In genomic region chr12:17235996-17236395, GRCh38 we compare ENCODE assay signal across 27 cellular contexts.
"Had no signal": no experiment of that assay in that cellular context is flagged by ENCODE, and none has a peak within 500 bp of the region (broad histone marks: within the 10 kb centered on the region; RNA-seq: fewer than 3 reads in every experiment).

No MANE protein-coding gene starts in this region.

- H3K4me1 ChIP-seq: colonic mucosa, esophagus muscularis mucosa, prostate gland, right atrium auricular region, sigmoid colon, stomach, thyroid gland, vagina had no signal

- FAIRE-seq: endothelial cell of umbilical vein had no signal

- ATAC-seq: left colon; left ventricle myocardium superior; mucosa of descending colon; natural killer cell treated with Interleukin-12 subunit alpha and Interleukin-12 subunit beta and Interleukin-15 and Interleukin-18, amount 100 ng/mL, for 72 hours; stimulated activated effector memory CD8-positive, alpha-beta T cell treated with anti-CD3 and anti-CD28 coated beads, Interleukin-12 subunit alpha, Interleukin-12 subunit beta, amount 100 ng/mL, for 72 hours had no signal

- H3K27me3 ChIP-seq: colonic mucosa, esophagus muscularis mucosa, right atrium auricular region, sigmoid colon, stomach, thyroid gland, vagina had no signal

- H3K4me3 ChIP-seq: colonic mucosa, esophagus muscularis mucosa, lung, mucosa of descending colon, prostate gland, right atrium auricular region, sigmoid colon, stomach, thyroid gland, vagina had no signal

- DNase-seq: colonic mucosa; effector CD8-positive, alpha-beta T cell; foreskin melanocyte; hypothalamus; immature natural killer cell; islet precursor cell; kidney glomerular epithelial cell; left colon; left ventricle myocardium superior; mucosa of descending colon; naive B cell; nucleus accumbens; sigmoid colon; stimulated activated CD4-positive, alpha-beta T cell treated with anti-CD3 and anti-CD28 coated beads, Interleukin-2, amount 100 ng/mL, for 24 hours; stimulated activated CD4-positive, alpha-beta T cell treated with anti-CD3 and anti-CD28 coated beads, Interleukin-4, amount 100 ng/mL, for 24 hours; stimulated activated naive CD4-positive, alpha-beta T cell treated with Interleukin-2 at 50 U/mL for 16 hours; stomach; thyroid gland; trophoblast cell had no signal

- H3K36me3 ChIP-seq: colonic mucosa, esophagus muscularis mucosa, prostate gland, right atrium auricular region, sigmoid colon, stomach, thyroid gland, vagina had no signal

- H3K9me3 ChIP-seq: esophagus muscularis mucosa, prostate gland, right atrium auricular region, sigmoid colon, thyroid gland, vagina had no signal

- H3K27ac ChIP-seq: colonic mucosa, esophagus muscularis mucosa, prostate gland, right atrium auricular region, sigmoid colon, stomach, thyroid gland, vagina had no signal
